20 cellular contexts compared by ENCODE assay signal in the genomic region with DNA sequence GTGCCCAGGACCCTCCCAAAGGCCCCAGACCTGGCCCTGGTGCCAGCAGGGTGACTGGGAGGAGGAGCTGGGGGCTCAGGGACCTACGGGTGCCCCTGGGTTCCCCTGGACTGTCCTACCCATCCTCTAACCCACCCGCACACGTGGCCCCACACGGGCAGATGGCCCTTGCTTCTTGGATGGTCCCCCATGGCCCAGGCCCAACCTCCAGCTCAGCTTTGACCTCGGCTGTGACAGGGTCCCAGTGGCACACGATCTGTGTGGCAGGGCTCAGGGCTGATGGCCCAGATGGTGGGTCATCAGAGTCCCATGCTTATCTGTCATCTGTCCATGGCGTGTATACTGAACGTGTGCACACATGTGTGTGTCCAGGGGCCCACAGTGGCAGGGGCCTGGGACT. TPM values are rescaled to one million over a fixed set of nuclear protein-coding genes. Genes with fewer than 3 reads are reported as not detected.
"Had no signal": no experiment of that assay in that cellular context is flagged by ENCODE, and none has a peak within 500 bp of the region (broad histone marks: within the 10 kb centered on the region; RNA-seq: fewer than 3 reads in every experiment).

No MANE protein-coding gene starts in this region.

- FAIRE-seq: bronchial epithelial cell, RCC 7860 had no signal

- H3K36me3 ChIP-seq: MG63, WERI-Rb-1 had no signal

- DNase-seq: activated CD4-positive, alpha-beta T cell treated with anti-CD3 and anti-CD28 coated beads for 36 hours; activated CD4-positive, alpha-beta T cell treated with anti-CD3 and anti-CD28 coated beads, Interleukin-2, amount 50 U/mL, for 1 hour; activated CD8-positive, alpha-beta memory T cell treated with anti-CD3 and anti-CD28 coated beads, Interleukin-2, amount 50 U/mL, for 4 hours; activated CD8-positive, alpha-beta T cell treated with anti-CD3 and anti-CD28 coated beads for 36 hours; activated gamma-delta T cell treated with Interleukin-2 at 50 U/mL for 16 hours; activated T-cell treated with anti-CD3 and anti-CD28 coated beads, Interleukin-2, amount 50 U/mL, for 72 hours; aorta; MG63; MV-4-11; NCI-H1417 treated with DMSO at 0.1 percent for 48 hours; NCI-H1694 treated with DMSO at 0.1 percent for 48 hours; NCI-H2081; SIG-M5; T-cell; T-helper 2 cell; T1000; WERI-Rb-1 had no signal

- ATAC-seq: activated CD4-positive, alpha-beta T cell treated with anti-CD3 and anti-CD28 coated beads for 36 hours; activated CD8-positive, alpha-beta T cell treated with anti-CD3 and anti-CD28 coated beads for 36 hours; activated T-cell treated with anti-CD3 and anti-CD28 coated beads, Interleukin-2, amount 50 U/mL, for 72 hours; T-cell had no signal

- H3K27ac ChIP-seq: WERI-Rb-1 had no signal

- H3K4me3 ChIP-seq: MG63 had no signal

- H3K9me3 ChIP-seq: MG63 had no signal

RNA-seq across cellular contexts. Expression of gene NTSR1, which starts 4.0 kb away (rescaled TPM):
- total RNA-seq: activated CD8-positive, alpha-beta T cell treated with anti-CD3 and anti-CD28 coated beads for 36 hours; activated T-cell treated with anti-CD3 and anti-CD28 coated beads, Interleukin-2, amount 50 U/mL, for 72 hours; activated T-helper 2 cell treated with anti-CD3 and anti-CD28 coated beads, Interferon-gamma antibody, Interleukin-2, Interleukin-4, amounts not matched to agents 10 μg/mL and 5 μg/mL and 100 μg/mL, durations not matched to agents 14 hours and 24 hours and 36 hours; aorta; bronchial epithelial cell had no signal
- polyA plus RNA-seq: aorta had no signal
